22 cellular contexts compared by ENCODE assay signal in genomic region chr1:59733443-59734141, GRCh38.
DNase-seq lines count a peak whose midpoint lies in the region; ATAC-seq, FAIRE-seq and TF ChIP-seq lines count a peak whose summit lies in the region.
"Had no signal": no experiment of that assay in that cellular context is flagged by ENCODE, and none has a peak within 500 bp of the region (broad histone marks: within the 10 kb centered on the region; RNA-seq: fewer than 3 reads in every experiment).

No MANE protein-coding gene starts in this region.

- H3K27ac Mint-ChIP-seq in chondrocyte (ENCODE audit: unreplicated experiment) = peak overlapping the region; percentile 90
- H3K27ac Mint-ChIP-seq: activated naive CD8-positive, alpha-beta T cell treated with anti-CD3 and anti-CD28 coated beads, Interleukin-2, amount 10 ng/mL, durations not matched to agents 7 days and 5 days; stimulated activated naive B cell treated with anti-CD40 and anti-IgM and Interleukin-4, amounts not matched to agents 10 μg/mL and 1 μg/mL and 100 μg/mL, for 72 hours had no signal

- peak overlapping the region; percentile 67 for H2AFZ ChIP-seq in GM23248

- no peaks in the 10 kb centered on the region for H3K9me3 ChIP-seq in GM23248 (ENCODE audit: low read depth)
- H3K9me3 ChIP-seq in sigmoid colon = no peaks in the 10 kb centered on the region
- H3K9me3 ChIP-seq: HAP-1 had no signal

- H3K4me3 ChIP-seq in GM23248 (no peak overlapping the region), sigmoid colon (no peak overlapping the region)
- H3K4me3 ChIP-seq: HAP-1, spleen had no signal

- WGBS in GM23248 (ENCODE audit: low coverage in 1 of 2, low lambda C conversion rate in 2 of 2, missing lambda C conversion rate in 2 of 2), 2 experiments = 84 to 92% methylated on average over 3 of the region's 3 CpGs
- 95 to 97% methylated on average over 3 of the region's 3 CpGs for WGBS in sigmoid colon, 2 donors

- H3K36me3 ChIP-seq in GM23248 (ENCODE audit: low read depth) = no peaks in the 10 kb centered on the region
- no peaks in the 10 kb centered on the region for H3K36me3 ChIP-seq in sigmoid colon
- H3K36me3 ChIP-seq: HAP-1 had no signal

- no peaks in the 10 kb centered on the region for H3K27me3 ChIP-seq in GM23248 (replicated peaks; ENCODE audit: insufficient read depth)
- H3K27me3 ChIP-seq in sigmoid colon = no peaks in the 10 kb centered on the region
- H3K27me3 ChIP-seq: spleen had no signal

- DNase-seq in GM23248 (peak; percentile 50), chondrocyte (ENCODE audit: low spot score) (no peak), left ventricle myocardium superior (no peak), sigmoid colon (no peak), HTR-8/SVneo (ENCODE audit: insufficient read length, low spot score) (no peak), NCI-H524 (lab: John Stamatoyannopoulos, UW) (no peak)
- DNase-seq: activated CD4-positive, alpha-beta T cell treated with anti-CD3 and anti-CD28 coated beads, Interleukin-2, amount 50 U/mL, for 1 hour; activated naive CD8-positive, alpha-beta T cell treated with anti-CD3 and anti-CD28 coated beads, Interleukin-2, amount 10 ng/mL, durations not matched to agents 7 days and 5 days; activated T-cell treated with anti-CD3 and anti-CD28 coated beads, Interleukin-2, amount 50 U/mL, for 48 hours; COR-L47; dermis blood vessel endothelial cell; mesendoderm; NCI-H69; OCI-M1; spleen; stimulated activated naive B cell treated with anti-CD40 and anti-IgM and Interleukin-4, amounts not matched to agents 10 μg/mL and 1 μg/mL and 100 μg/mL, for 72 hours had no signal

- H3K4me2 ChIP-seq in GM23248 (ENCODE audit: unreplicated experiment) = peak overlapping the region; percentile 24

- H3F3A ChIP-seq in GM23248 (ENCODE audit: insufficient read depth) = peaks cover 46% of the 10 kb centered on the region

- TF ChIP-seq CTCF in chondrocyte (IDR thresholded peaks at IDR 0.05) (no peak), sigmoid colon (IDR thresholded peaks at IDR 0.05) (no peak)

- H3K4me3 Mint-ChIP-seq in chondrocyte (ENCODE audit: unreplicated experiment) = no peak overlapping the region
- H3K4me3 Mint-ChIP-seq: activated naive CD8-positive, alpha-beta T cell treated with anti-CD3 and anti-CD28 coated beads, Interleukin-2, amount 10 ng/mL, durations not matched to agents 7 days and 5 days; stimulated activated naive B cell treated with anti-CD40 and anti-IgM and Interleukin-4, amounts not matched to agents 10 μg/mL and 1 μg/mL and 100 μg/mL, for 72 hours had no signal

- FAIRE-seq in HTR-8/SVneo (lab: Jason Lieb, UNC) = no peak
- FAIRE-seq: G401.6, GM12892 had no signal

- TF ChIP-seq POLR2A in sigmoid colon (IDR thresholded peaks at IDR 0.05) = no peak

- no peaks in the 10 kb centered on the region for H3K27me3 Mint-ChIP-seq in chondrocyte (ENCODE audit: low read depth)
- H3K27me3 Mint-ChIP-seq: activated naive CD8-positive, alpha-beta T cell treated with anti-CD3 and anti-CD28 coated beads, Interleukin-2, amount 10 ng/mL, durations not matched to agents 7 days and 5 days; stimulated activated naive B cell treated with anti-CD40 and anti-IgM and Interleukin-4, amounts not matched to agents 10 μg/mL and 1 μg/mL and 100 μg/mL, for 72 hours had no signal

- no peaks in the 10 kb centered on the region for H3K9me2 ChIP-seq in GM23248 (ENCODE audit: insufficient read depth)

- intact Hi-C loops in left ventricle myocardium superior (cut with micrococcal nuclease) (no loop called here), sigmoid colon (cut with DNase I) (no loop called here)

- H3K4me1 ChIP-seq in GM23248 (ENCODE audit: insufficient read depth) (peaks cover 52% of the 10 kb centered on the region), sigmoid colon (peaks cover 0 to 49% (median 36%) of the 10 kb centered on the region in 4 donors)
- H3K4me1 ChIP-seq: HAP-1 had no signal

- no peak for TF ChIP-seq EP300 in sigmoid colon (IDR thresholded peaks at IDR 0.05)

- H3K27ac ChIP-seq in GM23248 = no peak overlapping the region
- peak overlapping the region; percentile 39 to 89 (median 84) for H3K27ac ChIP-seq in sigmoid colon
- H3K27ac ChIP-seq: spleen had no signal

- ATAC-seq in left ventricle myocardium superior (peak; percentile 2), GM18873 (IDR thresholded peaks at IDR 0.05; ENCODE audit: low FRiP score, unreplicated experiment) (no peak), HG02642 (IDR thresholded peaks at IDR 0.05; ENCODE audit: poor library complexity, unreplicated experiment) (no peak)
- ATAC-seq: SK-N-SH treated with all-trans-retinoic acid at 6 μM for 48 hours; stimulated activated naive B cell treated with anti-CD40 and anti-IgM and Interleukin-4, amounts not matched to agents 10 μg/mL and 1 μg/mL and 100 μg/mL, for 72 hours had no signal

- peaks cover 59% of the 10 kb centered on the region for H3K4me1 Mint-ChIP-seq in chondrocyte (ENCODE audit: low read depth)
- H3K4me1 Mint-ChIP-seq: stimulated activated naive B cell treated with anti-CD40 and anti-IgM and Interleukin-4, amounts not matched to agents 10 μg/mL and 1 μg/mL and 100 μg/mL, for 72 hours had no signal

- H4K20me1 ChIP-seq in GM23248 (ENCODE audit: insufficient read depth) = no peaks in the 10 kb centered on the region

- peaks cover 7% of the 10 kb centered on the region for H3K9me3 Mint-ChIP-seq in chondrocyte (ENCODE audit: low read depth)

- H3K79me2 ChIP-seq in GM23248 (ENCODE audit: insufficient read depth) = no peaks in the 10 kb centered on the region

- peaks cover 6% of the 10 kb centered on the region for H3K36me3 Mint-ChIP-seq in chondrocyte (ENCODE audit: low read depth)

- in situ Hi-C loops in GM23248 (cut with MboI) = no loop called here

- peak overlapping the region; percentile 48 for H3K9ac ChIP-seq in GM23248
